ENCODE assay signal across 14 cellular contexts in genomic region chr21:37461494-37461893, GRCh38.
A peak's percentile ranks its signal among the peaks of the same experiment; 100 is the strongest.
DNase-seq lines count a peak whose midpoint lies in the region; ATAC-seq and TF ChIP-seq lines count a peak whose summit lies in the region.
"Had no signal": no experiment of that assay in that cellular context is flagged by ENCODE, and none has a peak within 500 bp of the region (broad histone marks: within the 10 kb centered on the region; RNA-seq: fewer than 3 reads in every experiment).

No MANE protein-coding gene starts in this region.

- no peaks in the 10 kb centered on the region for H3K27me3 ChIP-seq in Peyer's patch
- H3K27me3 ChIP-seq: transverse colon had no signal

- CTCF ChIA-PET in HEK293 (lab: Yijun Ruan, JAX): no interaction called here

- no peak for TF ChIP-seq POLR2A in Peyer's patch (IDR thresholded peaks at IDR 0.05)

- no peak overlapping the region for H3K27ac ChIP-seq in HEK293 (ENCODE audit: extremely low read depth, low read depth, low read length)
- H3K27ac ChIP-seq in Peyer's patch: no peak overlapping the region
- H3K27ac ChIP-seq: transverse colon had no signal

- H3K4me1 ChIP-seq in HEK293 (ENCODE audit: control insufficient read depth, insufficient read depth, low read length) (peaks cover 21% of the 10 kb centered on the region), Peyer's patch (peaks cover 0 to 49% (median 7%) of the 10 kb centered on the region in 4 donors)

- H3K9me3 ChIP-seq in HEK293 (ENCODE audit: control insufficient read depth, insufficient read depth, low read depth, low read length) (no peaks in the 10 kb centered on the region), Peyer's patch (no peaks in the 10 kb centered on the region)
- H3K9me3 ChIP-seq: transverse colon had no signal

- no peak overlapping the region for H3K4me3 ChIP-seq in HEK293 (ENCODE audit: low read depth, low read length)
- H3K4me3 ChIP-seq in Peyer's patch: no peak overlapping the region
- H3K4me3 ChIP-seq: transverse colon had no signal

- TF ChIP-seq CTCF in HEK293 (tag by site-specific recombination; IDR thresholded peaks at IDR 0.05) (no peak), natural killer cell (IDR thresholded peaks at IDR 0.05) (no peak), Peyer's patch (IDR thresholded peaks at IDR 0.05) (no peak)

- intact Hi-C loops in natural killer cell (cut with micrococcal nuclease): loop anchor here (2.0 to 5.0 kb wide), 4 partner anchors 27 to 194 kb away; partner anchors contain the start of gene VPS26C

- POLR2A ChIA-PET in HEK293 (lab: Yijun Ruan, JAX): no interaction called here

- H3K36me3 ChIP-seq in HEK293 (ENCODE audit: control insufficient read depth in 2 of 2, insufficient read depth in 1 of 2, low read length in 2 of 2) (no peaks in the 10 kb centered on the region), Peyer's patch (no peaks in the 10 kb centered on the region)
- H3K36me3 ChIP-seq: transverse colon had no signal

- H3K9me3 Mint-ChIP-seq in activated T-helper 17 cell treated with anti-CD3 and anti-CD28 coated beads, Interleukin-2, amount 50 U/mL, for 72 hours: no peaks in the 10 kb centered on the region
- no peaks in the 10 kb centered on the region for H3K9me3 Mint-ChIP-seq in natural killer cell
- H3K9me3 Mint-ChIP-seq: H9 had no signal

- DNase-seq in ELR (ENCODE audit: low read depth) (peak; percentile 39), natural killer cell (no peak), Peyer's patch (no peak), dermis blood vessel endothelial cell (no peak)
- DNase-seq: DMS153, H9, NCI-H146, OCI-M1, transverse colon had no signal

- peaks cover 14% of the 10 kb centered on the region for H3K36me3 Mint-ChIP-seq in activated T-helper 17 cell treated with anti-CD3 and anti-CD28 coated beads, Interleukin-2, amount 50 U/mL, for 72 hours (ENCODE audit: low read depth)
- no peaks in the 10 kb centered on the region for H3K36me3 Mint-ChIP-seq in natural killer cell

- H3K27me3 Mint-ChIP-seq in activated T-helper 17 cell treated with anti-CD3 and anti-CD28 coated beads, Interleukin-2, amount 50 U/mL, for 72 hours: no peaks in the 10 kb centered on the region
- no peaks in the 10 kb centered on the region for H3K27me3 Mint-ChIP-seq in natural killer cell (ENCODE audit: low read depth in 2 of 2)

- peak overlapping the region; percentile 73 for H3K4me3 Mint-ChIP-seq in activated T-helper 17 cell treated with anti-CD3 and anti-CD28 coated beads, Interleukin-2, amount 50 U/mL, for 72 hours
- H3K4me3 Mint-ChIP-seq in natural killer cell: peak overlapping the region; percentile 79
- H3K4me3 Mint-ChIP-seq: H9 had no signal

- peak; percentile 50 for ATAC-seq in activated T-helper 17 cell treated with anti-CD3 and anti-CD28 coated beads, Interleukin-2, amount 50 U/mL, for 72 hours (replicated peaks)
- ATAC-seq in natural killer cell (peak; percentile 59 to 76 (median 64)), HG02610 (IDR thresholded peaks at IDR 0.05; ENCODE audit: unreplicated experiment) (no peak), HG02642 (IDR thresholded peaks at IDR 0.05; ENCODE audit: poor library complexity, unreplicated experiment) (no peak)
- ATAC-seq: esophagus mucosa had no signal

- peak overlapping the region; percentile 83 for H3K27ac Mint-ChIP-seq in activated T-helper 17 cell treated with anti-CD3 and anti-CD28 coated beads, Interleukin-2, amount 50 U/mL, for 72 hours
- H3K27ac Mint-ChIP-seq in natural killer cell: peak overlapping the region; percentile 87 to 91

- peaks cover 55% of the 10 kb centered on the region for H3K4me1 Mint-ChIP-seq in activated T-helper 17 cell treated with anti-CD3 and anti-CD28 coated beads, Interleukin-2, amount 50 U/mL, for 72 hours
- peaks cover 78 to 83% of the 10 kb centered on the region in 2 donors for H3K4me1 Mint-ChIP-seq in natural killer cell

TF ChIP-seq in HEK293, 187 proteins besides CTCF, POLR2A, EP300 and RAD21:
- 0 out of 2 replicates have a peak, but pooled peaks have one; percentile 38 for TF ChIP-seq PRDM1 (tag by site-specific recombination; IDR thresholded peaks at IDR 0.05)
- peak; percentile 49; the same call in 1 of the 2 replicates for TF ChIP-seq PRDM6 (tag by site-specific recombination; IDR thresholded peaks at IDR 0.05)
- no peak for TF ChIP-seq ZNF513 (tag by site-specific recombination; IDR thresholded peaks at IDR 0.05)
- no peak for TF ChIP-seq ZNF76 (tag by site-specific recombination; IDR thresholded peaks at IDR 0.05; ENCODE audit: borderline replicate concordance, low read depth)
- no peak for TF ChIP-seq ZNF140 (tag by site-specific recombination; IDR thresholded peaks at IDR 0.05)
- TF ChIP-seq ZNF366 (tag by site-specific recombination; conservative IDR thresholded peaks at IDR 0.05): no peak
- no peak for TF ChIP-seq ZBTB49 (tag by site-specific recombination; IDR thresholded peaks at IDR 0.05; ENCODE audit: low read depth)
- TF ChIP-seq ZNF18 (tag by site-specific recombination; IDR thresholded peaks at IDR 0.05): peak; percentile 58
- peak; percentile 65 for TF ChIP-seq SCRT2 (tag by site-specific recombination; IDR thresholded peaks at IDR 0.05)
- no peak for TF ChIP-seq ZBTB7A (tag by site-specific recombination; IDR thresholded peaks at IDR 0.05; ENCODE audit: low read depth)
- no peak for TF ChIP-seq ZSCAN16 (tag by site-specific recombination; IDR thresholded peaks at IDR 0.05)
- TF ChIP-seq ZNF701 (tag by site-specific recombination; IDR thresholded peaks at IDR 0.05): no peak
- no peak for TF ChIP-seq ZNF585B (tag by site-specific recombination; IDR thresholded peaks at IDR 0.05)
- no peak for TF ChIP-seq ZNF473 (tag by site-specific recombination; IDR thresholded peaks at IDR 0.05)
- no peak for TF ChIP-seq ZNF174 (tag by site-specific recombination; IDR thresholded peaks at IDR 0.05)
- TF ChIP-seq ZNF791 (tag by site-specific recombination; IDR thresholded peaks at IDR 0.05): no peak

Comparison
In these comparisons a context has a peak if more than half of its experiments do, and no peak if none do; other contexts are left out.
1. ATAC-seq: peak in activated T-helper 17 cell treated with anti-CD3 and anti-CD28 coated beads, Interleukin-2, amount 50 U/mL, for 72 hours (single experiment) and natural killer cell (3 of 3); none in HG02610 (single experiment) and HG02642 (single experiment).